In the genomic region with DNA sequence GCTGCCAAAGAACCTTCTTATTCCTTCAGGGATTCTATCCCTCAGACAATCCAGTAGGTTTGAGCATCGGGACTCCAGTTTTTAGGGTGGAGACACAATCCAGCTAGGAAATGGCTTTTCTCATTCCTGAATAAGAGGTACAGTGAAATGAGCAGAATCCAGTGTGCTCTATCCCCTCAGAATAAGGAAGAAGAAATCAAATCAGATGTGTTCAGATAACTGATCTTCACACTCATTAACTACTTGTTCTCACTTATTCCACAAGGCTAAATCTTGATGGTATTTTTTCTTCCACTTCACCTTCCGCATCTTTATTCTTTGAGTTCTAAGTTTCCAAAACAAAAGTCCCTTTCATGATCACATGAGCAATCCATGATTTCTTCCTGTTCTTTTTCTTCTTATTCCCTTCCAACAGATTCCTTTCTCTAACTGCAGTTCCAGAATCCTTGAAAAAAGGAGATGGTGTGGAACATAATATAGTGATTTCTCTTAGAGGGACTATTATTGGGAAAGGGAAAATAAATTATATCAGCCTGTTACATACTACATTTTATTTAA, we compare ENCODE assay signal across 1 cellular context.
TF ChIP-seq lines count a peak whose summit lies in the region.

No MANE protein-coding gene starts in this region.

TF ChIP-seq in HepG2, 621 proteins besides CTCF, POLR2A, EP300 and RAD21:
- TF ChIP-seq ZNF614 (CRISPR knock-in tag; IDR thresholded peaks at IDR 0.05; ENCODE audit: borderline replicate concordance): no peak
- no peak for TF ChIP-seq MLXIP (CRISPR knock-in tag; IDR thresholded peaks at IDR 0.05; ENCODE audit: borderline replicate concordance)
- TF ChIP-seq ZFP36L1 (CRISPR knock-in tag; IDR thresholded peaks at IDR 0.05): no peak
- TF ChIP-seq NFE2L1 (CRISPR knock-in tag; IDR thresholded peaks at IDR 0.05; ENCODE audit: borderline replicate concordance): no peak
- no peak for TF ChIP-seq ZNF143 (CRISPR knock-in tag; IDR thresholded peaks at IDR 0.05)
- TF ChIP-seq CEBPG (CRISPR knock-in tag; IDR thresholded peaks at IDR 0.05): no peak
- no peak for TF ChIP-seq HNRNPH1 (optimal IDR thresholded peaks at IDR 0.05; ENCODE audit: low read depth, low read length)
- TF ChIP-seq MXD4 (CRISPR knock-in tag; IDR thresholded peaks at IDR 0.05): no peak
